ENCODE assay signal across 15 cellular contexts in genomic region chr7:80232969-80233724, GRCh38.
"Had no signal": no experiment of that assay in that cellular context is flagged by ENCODE, and none has a peak within 500 bp of the region (broad histone marks: within the 10 kb centered on the region; RNA-seq: fewer than 3 reads in every experiment).

No MANE protein-coding gene starts in this region.

- H3K27ac ChIP-seq: testis, upper lobe of left lung had no signal

- H3K4me3 ChIP-seq: testis, upper lobe of left lung had no signal

- H3K9me3 ChIP-seq: testis, upper lobe of left lung had no signal

- DNase-seq: activated CD4-positive, alpha-beta T cell treated with anti-CD3 and anti-CD28 coated beads, Interleukin-2, amount 10 ng/mL, durations not matched to agents 24 days and 14 days; activated CD4-positive, CD25-positive, alpha-beta regulatory T cell; activated CD8-positive, alpha-beta memory T cell treated with anti-CD3 and anti-CD28 coated beads, Interleukin-2, amount 50 U/mL, for 4 hours; activated CD8-positive, alpha-beta T cell treated with anti-CD3 and anti-CD28 coated beads, Interleukin-2, amount 10 ng/mL, durations not matched to agents 7 days and 5 days; activated effector memory CD4-positive, alpha-beta T cell treated with anti-CD3 and anti-CD28 coated beads, Interleukin-2, amount 50 U/mL, for 16 hours; activated T-cell treated with anti-CD3 and anti-CD28 coated beads, Interleukin-2, amount 50 U/mL, for 48 hours; effector memory CD4-positive, alpha-beta T cell; kidney; nucleus accumbens; stimulated activated CD4-positive, alpha-beta T cell treated with anti-CD3 and anti-CD28 coated beads, Interleukin-1b, Interleukin-23, amount 100 ng/mL, for 48 hours; stimulated activated naive CD8-positive, alpha-beta T cell treated with anti-CD3 and anti-CD28 coated beads, Interleukin-15, amount 100 ng/mL, for 72 hours; T-helper 2 cell; testis; upper lobe of left lung had no signal

- H3K4me1 ChIP-seq: testis, upper lobe of left lung had no signal

- FAIRE-seq: kidney, TTC549 had no signal

- H3K36me3 ChIP-seq: upper lobe of left lung had no signal

- H3K27me3 ChIP-seq: testis, upper lobe of left lung had no signal
